Comparison of ENCODE assay signal across 15 cellular contexts in genomic region chr1:17768651-17769241, GRCh38. TPM values are rescaled to one million over a fixed set of nuclear protein-coding genes. Genes with fewer than 3 reads are reported as not detected.
DNase-seq lines count a peak whose midpoint lies in the region; ATAC-seq, FAIRE-seq and TF ChIP-seq lines count a peak whose summit lies in the region.
"Had no signal": no experiment of that assay in that cellular context is flagged by ENCODE, and none has a peak within 500 bp of the region (broad histone marks: within the 10 kb centered on the region; RNA-seq: fewer than 3 reads in every experiment).

No MANE protein-coding gene starts in this region.

- no peak overlapping the region for H3K9ac ChIP-seq in K562 (ENCODE audit: insufficient read depth in 1 of 2, low read depth in 2 of 2, low read length in 2 of 2)
- H3K9ac ChIP-seq in subcutaneous abdominal adipose tissue (ENCODE audit: low read length in 5 of 5), result no peak overlapping the region

- no peak overlapping the region for H3K4me3 Mint-ChIP-seq in CD8-positive, alpha-beta memory T cell
- H3K4me3 Mint-ChIP-seq: activated CD8-positive, alpha-beta memory T cell treated with anti-CD3 and anti-CD28 coated beads, Interleukin-2, amount 10 ng/mL, durations not matched to agents 7 days and 5 days; dendritic cell treated with granulocyte-macrophage colony-stimulating factor and Interleukin-4, amounts not matched to agents 40 ng/mL and 50 ng/mL, for 4 days; memory B cell had no signal

- H3K79me2 ChIP-seq in K562 (ENCODE audit: control insufficient read depth, insufficient read depth, low read length), result no peaks in the 10 kb centered on the region

- no peaks in the 10 kb centered on the region for H3K36me3 Mint-ChIP-seq in CD8-positive, alpha-beta memory T cell
- H3K36me3 Mint-ChIP-seq: activated CD8-positive, alpha-beta memory T cell treated with anti-CD3 and anti-CD28 coated beads, Interleukin-2, amount 10 ng/mL, durations not matched to agents 7 days and 5 days; memory B cell had no signal

- 1% methylated on average over 10 of the region's 10 CpGs for WGBS in K562 (ENCODE audit: insufficient coverage, low coverage, missing lambda C conversion rate)

- H2AFZ ChIP-seq in K562 (ENCODE audit: low read depth, low read length), result no peak overlapping the region

- FAIRE-seq in K562 (lab: Jason Lieb, UNC), result peak; percentile 55

- intact Hi-C loops in K562 (cut with micrococcal nuclease), result no loop called here

- H3K4me3 ChIP-seq in K562, result no peak overlapping the region
- no peak overlapping the region for H3K4me3 ChIP-seq in subcutaneous abdominal adipose tissue (ENCODE audit: low read depth in 1 of 5, low read length in 5 of 5)
- no peak overlapping the region for H3K4me3 ChIP-seq in CD8-positive, alpha-beta memory T cell (ENCODE audit: low read length)

- H3K9me1 ChIP-seq in K562 (ENCODE audit: control insufficient read depth, insufficient read depth, low read length), result no peaks in the 10 kb centered on the region

- POLR2A ChIA-PET in K562 (lab: Yijun Ruan, JAX), result interaction anchor here (0.5 to 0.6 kb wide), 3 partner anchors 59 to 963 kb away, joined by 3 to 5 read pairs (median 4); no protein-coding TSS in a partner anchor
- POLR2A ChIA-PET in CD8-positive, alpha-beta memory T cell (lab: Charles Lee), result no interaction called here

- no peaks in the 10 kb centered on the region for H3K9me3 ChIP-seq in K562 (replicated peaks; ENCODE audit: control insufficient read depth, insufficient read depth, low read depth, low read length)
- no peaks in the 10 kb centered on the region for H3K9me3 ChIP-seq in subcutaneous abdominal adipose tissue (ENCODE audit: control insufficient read depth in 5 of 5, low read length in 5 of 5)
- no peaks in the 10 kb centered on the region for H3K9me3 ChIP-seq in CD8-positive, alpha-beta memory T cell (ENCODE audit: low read length)

- no peak for TF ChIP-seq EP300 in K562 (IDR thresholded peaks at IDR 0.05; ENCODE audit: low read length)

- peak; percentile 68 for ATAC-seq in K562
- no peak for ATAC-seq in HG03457 (IDR thresholded peaks at IDR 0.05; ENCODE audit: unreplicated experiment)
- ATAC-seq: activated CD8-positive, alpha-beta memory T cell treated with anti-CD3 and anti-CD28 coated beads, Interleukin-2, amount 10 ng/mL, durations not matched to agents 7 days and 5 days had no signal

- H3K4me2 ChIP-seq in K562 (ENCODE audit: insufficient read depth, low read length), result no peak overlapping the region

- H3K27ac Mint-ChIP-seq in CD8-positive, alpha-beta memory T cell, result no peak overlapping the region
- H3K27ac Mint-ChIP-seq: activated CD8-positive, alpha-beta memory T cell treated with anti-CD3 and anti-CD28 coated beads, Interleukin-2, amount 10 ng/mL, durations not matched to agents 7 days and 5 days; dendritic cell treated with granulocyte-macrophage colony-stimulating factor and Interleukin-4, amounts not matched to agents 40 ng/mL and 50 ng/mL, for 4 days; memory B cell had no signal

- H3K36me3 ChIP-seq in K562 (ENCODE audit: control insufficient read depth, insufficient read depth, low read length) (no peaks in the 10 kb centered on the region), subcutaneous abdominal adipose tissue (ENCODE audit: control insufficient read depth in 5 of 5, insufficient read depth in 5 of 5, low read length in 5 of 5) (no peaks in the 10 kb centered on the region)
- H3K36me3 ChIP-seq in CD8-positive, alpha-beta memory T cell (ENCODE audit: insufficient read depth, low read length), result no peaks in the 10 kb centered on the region

- CTCF ChIA-PET in K562 (lab: Yijun Ruan, JAX; ENCODE audit: low intra/inter-chr PET ratio), result no interaction called here
- CTCF ChIA-PET in CD8-positive, alpha-beta memory T cell (lab: Charles Lee), result no interaction called here

- in situ Hi-C loops in K562 (cut with MboI), result no loop called here
- in situ Hi-C loops in KBM-7 (cut with MboI; ENCODE audit: low pct_unique_long_range_greater_than_20kb, low sequenced_read_pairs), result no loop called here

- H3K27ac ChIP-seq in K562 (ENCODE audit: extremely low read depth, low read depth, low read length), result no peak overlapping the region
- peak overlapping the region; percentile 29 for H3K27ac ChIP-seq in subcutaneous abdominal adipose tissue (ENCODE audit: low read depth, low read length)
- no peak overlapping the region for H3K27ac ChIP-seq in CD8-positive, alpha-beta memory T cell (ENCODE audit: low read depth, low read length)

- peaks cover 16 to 17% of the 10 kb centered on the region in 2 donors for H3K27me3 Mint-ChIP-seq in CD8-positive, alpha-beta memory T cell
- H3K27me3 Mint-ChIP-seq: activated CD8-positive, alpha-beta memory T cell treated with anti-CD3 and anti-CD28 coated beads, Interleukin-2, amount 10 ng/mL, durations not matched to agents 7 days and 5 days had no signal

- no peak for TF ChIP-seq POLR2A in K562 (conservative IDR thresholded peaks at IDR 0.05)

- H3K9me3 Mint-ChIP-seq in CD8-positive, alpha-beta memory T cell, result peaks cover 0 to 4% (median 0%) of the 10 kb centered on the region in 5 donors
- H3K9me3 Mint-ChIP-seq: dendritic cell treated with granulocyte-macrophage colony-stimulating factor and Interleukin-4, amounts not matched to agents 40 ng/mL and 50 ng/mL, for 4 days; memory B cell had no signal

- TF ChIP-seq RAD21 in K562 (CRISPR knock-in tag; conservative IDR thresholded peaks at IDR 0.05 in 1 of 2, IDR thresholded peaks at IDR 0.05 in 1 of 2), result no peak

- H3K27me3 ChIP-seq in K562 (ENCODE audit: control insufficient read depth in 2 of 2, insufficient read depth in 2 of 2, low read length in 2 of 2), result peaks cover 14 to 50% of the 10 kb centered on the region in 2 experiments; a peak in 4 of 5 replicates
- H3K27me3 ChIP-seq in subcutaneous abdominal adipose tissue (ENCODE audit: control insufficient read depth in 5 of 5, insufficient read depth in 4 of 5, low read length in 5 of 5), result peaks cover 4 to 30% (median 18%) of the 10 kb centered on the region in 5 donors
- no peaks in the 10 kb centered on the region for H3K27me3 ChIP-seq in CD8-positive, alpha-beta memory T cell (ENCODE audit: insufficient read depth, low read length, poor library complexity, severe bottlenecking)

- H3K4me1 Mint-ChIP-seq in CD8-positive, alpha-beta memory T cell, result no peaks in the 10 kb centered on the region
- H3K4me1 Mint-ChIP-seq: activated CD8-positive, alpha-beta memory T cell treated with anti-CD3 and anti-CD28 coated beads, Interleukin-2, amount 10 ng/mL, durations not matched to agents 7 days and 5 days; memory B cell had no signal

- no peak for TF ChIP-seq CTCF in K562 (IDR thresholded peaks at IDR 0.05 in 2 of 3, conservative IDR thresholded peaks at IDR 0.05 in 1 of 3; ENCODE audit: insufficient read depth in 2 of 3, low read depth in 1 of 3, low read length in 3 of 3)

- no TSS peak for BruUV-seq in K562 (replicated peaks; lab: Mats Ljungman, UMichigan)

- H3K4me1 ChIP-seq in K562 (replicated peaks in 1 of 2; ENCODE audit: control insufficient read depth in 2 of 2, insufficient read depth in 2 of 2, low read length in 2 of 2) (no peaks in the 10 kb centered on the region; a peak in 1 of 5 replicates), subcutaneous abdominal adipose tissue (ENCODE audit: control insufficient read depth in 5 of 5, insufficient read depth in 5 of 5, low read length in 5 of 5) (peaks cover 0 to 8% (median 3%) of the 10 kb centered on the region in 5 donors)
- no peaks in the 10 kb centered on the region for H3K4me1 ChIP-seq in CD8-positive, alpha-beta memory T cell (ENCODE audit: insufficient read depth, low read length)

- H4K20me1 ChIP-seq in K562 (replicated peaks; ENCODE audit: control insufficient read depth, insufficient read depth, low read length), result peaks cover 13% of the 10 kb centered on the region; the same call in 1 of the 2 replicates

- peak; percentile 84 for DNase-seq in HCEC 1CT
- DNase-seq in K562 (ENCODE audit: extremely low read depth in 1 of 4, low spot score in 3 of 4), result peak in 3 of 4 experiments; percentile 16 to 39 (median 18)
- peak; percentile 34 for DNase-seq in iPS-NIHi11 (ENCODE audit: low spot score)
- DNase-seq in CD8-positive, alpha-beta memory T cell, result no peak
- no peak for DNase-seq in stimulated activated naive CD4-positive, alpha-beta T cell (lab: John Stamatoyannopoulos, UW)
- DNase-seq in KBM-7, result no peak
- DNase-seq: activated CD8-positive, alpha-beta memory T cell treated with anti-CD3 and anti-CD28 coated beads, Interleukin-2, amount 10 ng/mL, durations not matched to agents 7 days and 5 days; GDM1; NCI-H1092; SHP77 treated with DMSO at 0.1 percent for 48 hours; stimulated activated CD4-positive, alpha-beta T cell treated with anti-CD3 and anti-CD28 coated beads, Interleukin-2, amount 100 ng/mL, for 24 hours had no signal

TF ChIP-seq in K562, 482 proteins besides CTCF, POLR2A, EP300 and RAD21 (continues in another document):
- peak; percentile 54 for TF ChIP-seq C11orf30 (IDR thresholded peaks at IDR 0.05; ENCODE audit: low read depth)

RNA-seq across cellular contexts. Expression of gene ACTL8, which starts 13.6 kb away (rescaled TPM):
- not detected in 2 replicates for total RNA-seq in K562 (2011; cell fraction: chromatin; rRNA removed; ENCODE audit: low replicate concordance)
- total RNA-seq in K562 (2011; cell fraction: nucleolus; rRNA removed), result not detected in 2 replicates
- total RNA-seq in K562 (2011; cell fraction: nucleoplasm; rRNA removed), result not detected in 2 replicates
- total RNA-seq in K562 (2014; rRNA removed), result 3.2 and 3.3 TPM in 2 replicates
- total RNA-seq in K562 (2014; rRNA removed; fragmentation: Illumina TruSeq; extraction: Trizol), result 1.1 and 1.2 TPM in 2 replicates
- total RNA-seq in K562 (2015; rRNA removed; fragmentation: Illumina TruSeq; extraction: Trizol), result 1.0 and 2.0 TPM in 2 replicates
- 2.1 and 2.7 TPM in 2 replicates for total RNA-seq in K562 (2021)
- 0.57 and 0.88 TPM in 2 replicates for polyA plus RNA-seq in K562 (2011; rRNA removed)
- 0.83 and 1.3 TPM in 2 replicates for polyA plus RNA-seq in K562 (2011; cell fraction: cytosol; rRNA removed)
- polyA plus RNA-seq in K562 (2011; cell fraction: nucleus; rRNA removed), result 0.21 and 0.24 TPM in 2 replicates
- polyA plus RNA-seq in K562 (2012), result 0.91 and 1.8 TPM in 2 replicates
- polyA plus RNA-seq in K562 (2014; fragmentation: Illumina TruSeq; extraction: Trizol), result 1.6 and 3.3 TPM in 2 replicates
- polyA plus RNA-seq in K562 (2014; fragmentation: Nextera tagmentation; extraction: Ambion mirVana), result under 1 TPM; 0.30 to 0.85 TPM
- polyA plus RNA-seq in K562 (2014; rRNA removed), result 2.5 and 3.0 TPM in 2 replicates
- polyA minus RNA-seq in K562 (2011; rRNA and poly(A)+ RNA removed), result 0.27 and 0.46 TPM in 2 replicates
- 0.48 TPM in 1 of 2 replicates, not detected in the other for polyA minus RNA-seq in K562 (2011; cell fraction: cytosol; rRNA and poly(A)+ RNA removed)
- polyA minus RNA-seq in K562 (2011; cell fraction: nucleus; rRNA and poly(A)+ RNA removed), result 0.22 TPM in 1 of 2 replicates, not detected in the other
- total RNA-seq in CD8-positive, alpha-beta memory T cell, result not detected
- polyA plus RNA-seq in CD8-positive, alpha-beta memory T cell, result not detected
- total RNA-seq: activated CD8-positive, alpha-beta memory T cell treated with anti-CD3 and anti-CD28 coated beads, Interleukin-2, amount 10 ng/mL, durations not matched to agents 7 days and 5 days had no signal

Comparison
In these comparisons a context has a peak if more than half of its experiments do, and no peak if none do; other contexts are left out.
1. DNase-seq: peak in HCEC 1CT (single experiment), K562 (3 of 4) and iPS-NIHi11 (single experiment); none in CD8-positive, alpha-beta memory T cell (0 of 5), stimulated activated naive CD4-positive, alpha-beta T cell (0 of 6) and KBM-7 (single experiment).